In genomic region chr1:89567797-89568196, GRCh38 we compare ENCODE assay signal across 1 cellular context.
TF ChIP-seq lines count a peak whose summit lies in the region.

No MANE protein-coding gene starts in this region.

TF ChIP-seq in K562, 482 proteins besides CTCF, POLR2A, EP300 and RAD21:
- TF ChIP-seq FOXM1 (IDR thresholded peaks at IDR 0.05; ENCODE audit: low read depth) (no peak), FOXM1 (CRISPR knock-in tag; IDR thresholded peaks at IDR 0.05; ENCODE audit: low read depth) (no peak), ZNF12 (CRISPR knock-in tag; IDR thresholded peaks at IDR 0.05) (no peak), KAT8 (IDR thresholded peaks at IDR 0.05; ENCODE audit: low read depth) (no peak), SIN3A (IDR thresholded peaks at IDR 0.05; ENCODE audit: borderline replicate concordance in 2 of 2, control insufficient read depth in 1 of 2, low read depth in 2 of 2, low read length in 2 of 2) (no peak), ZNF316 (IDR thresholded peaks at IDR 0.05) (peak; percentile 90), CREB3L1 (IDR thresholded peaks at IDR 0.05; ENCODE audit: borderline replicate concordance, low read depth) (no peak), ESRRB (CRISPR knock-in tag; IDR thresholded peaks at IDR 0.05; ENCODE audit: borderline replicate concordance) (no peak), C11orf30 (IDR thresholded peaks at IDR 0.05; ENCODE audit: low read depth) (peak; percentile 76), MAFF (IDR thresholded peaks at IDR 0.05; ENCODE audit: low read length) (peak; percentile 79), RHOXF2B (CRISPR knock-in tag; conservative IDR thresholded peaks at IDR 0.05) (no peak), ZNF134 (CRISPR knock-in tag; conservative IDR thresholded peaks at IDR 0.05) (no peak), ZNF239 (CRISPR knock-in tag; IDR thresholded peaks at IDR 0.05) (no peak), CBX3 (IDR thresholded peaks at IDR 0.05; ENCODE audit: borderline replicate concordance in 1 of 2, low read length in 2 of 2) (no peak), MAFG (tag; conservative IDR thresholded peaks at IDR 0.05) (peak; percentile 63), MAFK (IDR thresholded peaks at IDR 0.05; ENCODE audit: low read length) (peak; percentile 75), TCF7 (IDR thresholded peaks at IDR 0.05; ENCODE audit: borderline replicate concordance) (no peak), ZHX1 (conservative IDR thresholded peaks at IDR 0.05; ENCODE audit: low read length) (no peak)
